In the genomic region with DNA sequence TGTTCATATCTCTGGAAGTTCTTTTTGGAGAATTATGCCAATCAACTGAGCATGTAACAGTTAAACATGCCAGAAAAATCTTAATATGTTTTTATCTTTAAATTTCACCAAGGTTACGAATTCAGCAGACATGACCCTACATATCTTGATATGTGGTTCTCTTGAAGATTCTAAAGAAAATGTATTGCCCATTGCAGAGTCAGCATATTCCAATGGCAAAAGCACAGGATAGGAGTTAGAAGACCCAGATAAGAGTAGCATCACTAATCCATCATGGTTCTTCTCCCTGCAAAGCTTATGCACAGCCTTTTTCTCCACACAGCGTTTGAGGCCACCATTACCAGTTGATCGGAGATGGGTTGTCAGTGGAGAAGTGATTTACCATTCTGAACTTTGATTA, we compare ENCODE assay signal across 8 cellular contexts.
"Had no signal": no experiment of that assay in that cellular context is flagged by ENCODE, and none has a peak within 500 bp of the region (broad histone marks: within the 10 kb centered on the region; RNA-seq: fewer than 3 reads in every experiment).

No MANE protein-coding gene starts in this region.

- ATAC-seq: HCT116 had no signal

- H3K4me2 ChIP-seq: KMS-11 had no signal

- H3K9me3 ChIP-seq: HAP-1 had no signal

- H3K27ac ChIP-seq: GM23248, KMS-11 had no signal

- H2AFZ ChIP-seq: GM23248 had no signal

- H3K9ac ChIP-seq: GM23248, KMS-11 had no signal

- H3K4me3 ChIP-seq: GM23248, HAP-1 had no signal

- H3K4me1 ChIP-seq: HAP-1 had no signal

- FAIRE-seq: HTR-8/SVneo had no signal

- H3K36me3 ChIP-seq: HAP-1 had no signal

- DNase-seq: GM23248, GOT3, H7, KBM-7 had no signal
